In genomic region chr4:6195602-6196319, GRCh38 we compare ENCODE assay signal across 1 cellular context.
TF ChIP-seq lines count a peak whose summit lies in the region.

No MANE protein-coding gene starts in this region.

TF ChIP-seq in GM23338, 12 proteins besides CTCF, POLR2A, EP300 and RAD21 (continued from another document):
- no peak for TF ChIP-seq ZNF462 (CRISPR knock-in tag; IDR thresholded peaks at IDR 0.05)
- no peak for TF ChIP-seq CREB1 (CRISPR knock-in tag; IDR thresholded peaks at IDR 0.05; ENCODE audit: low read depth)
- TF ChIP-seq EZH2 (IDR thresholded peaks at IDR 0.05; ENCODE audit: low read depth, unreplicated experiment), result no peak
- no peak for TF ChIP-seq NANOG (IDR thresholded peaks at IDR 0.05; ENCODE audit: borderline replicate concordance)
- TF ChIP-seq, protein P1, sequence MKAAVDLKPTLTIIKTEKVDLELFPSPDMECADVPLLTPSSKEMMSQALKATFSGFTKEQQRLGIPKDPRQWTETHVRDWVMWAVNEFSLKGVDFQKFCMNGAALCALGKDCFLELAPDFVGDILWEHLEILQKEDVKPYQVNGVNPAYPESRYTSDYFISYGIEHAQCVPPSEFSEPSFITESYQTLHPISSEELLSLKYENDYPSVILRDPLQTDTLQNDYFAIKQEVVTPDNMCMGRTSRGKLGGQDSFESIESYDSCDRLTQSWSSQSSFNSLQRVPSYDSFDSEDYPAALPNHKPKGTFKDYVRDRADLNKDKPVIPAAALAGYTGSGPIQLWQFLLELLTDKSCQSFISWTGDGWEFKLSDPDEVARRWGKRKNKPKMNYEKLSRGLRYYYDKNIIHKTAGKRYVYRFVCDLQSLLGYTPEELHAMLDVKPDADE (IDR thresholded peaks at IDR 0.05), result no peak
